In the genomic region with DNA sequence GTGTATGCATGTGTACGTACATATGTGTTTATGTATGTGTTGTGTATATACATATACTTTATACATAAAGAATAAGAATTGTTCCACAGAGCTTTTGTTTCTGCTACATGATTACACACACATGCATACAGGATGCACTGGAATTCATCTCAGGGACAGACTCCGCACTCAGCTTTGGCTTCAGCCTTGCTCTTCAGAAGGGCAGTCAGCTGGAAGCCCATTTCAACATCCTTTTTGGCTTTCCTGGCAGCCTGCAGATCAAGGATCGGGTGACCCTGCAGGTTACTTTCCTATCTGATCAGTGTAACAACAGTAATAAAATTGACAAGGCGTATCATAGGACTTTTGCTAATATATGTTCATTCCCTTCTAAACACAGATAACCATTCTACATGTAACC, we compare ENCODE assay signal across 25 cellular contexts.
DNase-seq lines count a peak whose midpoint lies in the region; ATAC-seq, FAIRE-seq and TF ChIP-seq lines count a peak whose summit lies in the region.
"Had no signal": no experiment of that assay in that cellular context is flagged by ENCODE, and none has a peak within 500 bp of the region (broad histone marks: within the 10 kb centered on the region; RNA-seq: fewer than 3 reads in every experiment).

No MANE protein-coding gene starts in this region.

- DNase-seq in right atrium auricular region (ENCODE audit: low spot score) (peak; percentile 23), heart left ventricle (no peak), islet precursor cell (peak; percentile 35), mesothelial cell of epicardium (ENCODE audit: low spot score in 2 of 2, unreplicated experiment in 2 of 2) (no peak), spleen (no peak), small intestine (no peak), cerebellar nuclear complex (lab: John Stamatoyannopoulos, UW) (no peak)
- DNase-seq: AML-193; BE2C; CD4-positive, alpha-beta T cell; CD8-positive, alpha-beta memory T cell; DMS 273 treated with DMSO at 0.1 percent for 48 hours; DMS79; EL; H9 had no signal

- H3K4me1 ChIP-seq in right atrium auricular region (no peaks in the 10 kb centered on the region), heart left ventricle (no peaks in the 10 kb centered on the region), spleen (peaks cover 8 to 49% (median 15%) of the 10 kb centered on the region in 6 donors), small intestine (ENCODE audit: control insufficient read depth in 2 of 2, insufficient read depth in 1 of 2, low read depth in 1 of 2, low read length in 1 of 2) (peaks cover 0 to 1% of the 10 kb centered on the region in 2 donors)

- H3K9me3 Mint-ChIP-seq in mesothelial cell of epicardium = no peaks in the 10 kb centered on the region
- H3K9me3 Mint-ChIP-seq: CD4-positive, alpha-beta T cell; CD8-positive, alpha-beta memory T cell; GM23338; H9 had no signal

- TF ChIP-seq POLR2A in heart left ventricle (IDR thresholded peaks at IDR 0.05) (no peak), spleen (IDR thresholded peaks at IDR 0.05) (no peak)

- H3K27ac ChIP-seq in right atrium auricular region (no peak overlapping the region), heart left ventricle (no peak overlapping the region), spleen (peak overlapping the region in 7 of 8 donors; percentile 35 to 84 (median 69)), small intestine (ENCODE audit: low read depth in 1 of 2, low read length in 1 of 2) (no peak overlapping the region)
- H3K27ac ChIP-seq: 22Rv1 had no signal

- no peaks in the 10 kb centered on the region for H3K9me3 ChIP-seq in right atrium auricular region
- H3K9me3 ChIP-seq in heart left ventricle = no peaks in the 10 kb centered on the region
- H3K9me3 ChIP-seq in spleen = no peaks in the 10 kb centered on the region
- H3K9me3 ChIP-seq in small intestine (ENCODE audit: control insufficient read depth, low read depth) = no peaks in the 10 kb centered on the region
- H3K9me3 ChIP-seq: BE2C; BLaER1 treated with 17β-estradiol and CSF1 and Interleukin-3, amounts not matched to agents 10 nM and 100 nM had no signal

- H3K27ac Mint-ChIP-seq in mesothelial cell of epicardium = peak overlapping the region; percentile 56
- H3K27ac Mint-ChIP-seq: CD4-positive, alpha-beta T cell; GM23338; H9 had no signal

- H3K36me3 Mint-ChIP-seq in mesothelial cell of epicardium = no peaks in the 10 kb centered on the region
- H3K36me3 Mint-ChIP-seq: CD14-positive monocyte; CD8-positive, alpha-beta memory T cell had no signal

- H3K4me1 Mint-ChIP-seq in mesothelial cell of epicardium = peaks cover 38% of the 10 kb centered on the region
- H3K4me1 Mint-ChIP-seq: CD8-positive, alpha-beta memory T cell had no signal

- no peak for FAIRE-seq in small intestine (lab: Jason Lieb, UNC)
- FAIRE-seq: A204.1, D721Med, GM12878, GM18507 had no signal

- ATAC-seq in heart left ventricle (no peak), GM21423 (IDR thresholded peaks at IDR 0.05; ENCODE audit: unreplicated experiment) (no peak)
- ATAC-seq: GM12878, GM23338, HCT116 had no signal

- H3K4me3 ChIP-seq in right atrium auricular region (no peak overlapping the region), heart left ventricle (no peak overlapping the region), spleen (no peak overlapping the region), small intestine (ENCODE audit: low read depth in 1 of 2, low read length in 2 of 2) (no peak overlapping the region)
- H3K4me3 ChIP-seq: BLaER1 treated with 17β-estradiol and CSF1 and Interleukin-3, amounts not matched to agents 10 nM and 100 nM; GM12878; GM23338 had no signal

- H3K36me3 ChIP-seq in right atrium auricular region (no peaks in the 10 kb centered on the region), heart left ventricle (no peaks in the 10 kb centered on the region), spleen (no peaks in the 10 kb centered on the region), small intestine (ENCODE audit: control insufficient read depth in 2 of 2, insufficient read depth in 2 of 2, low read length in 2 of 2) (no peaks in the 10 kb centered on the region)
- H3K36me3 ChIP-seq: BE2C; BLaER1 treated with 17β-estradiol and CSF1 and Interleukin-3, amounts not matched to agents 10 nM and 100 nM had no signal

- intact Hi-C loops in heart left ventricle (cut with DNase I) = no loop called here
- intact Hi-C loops in spleen (cut with DNase I; ENCODE audit: low total_unique reads) = no loop called here

- H3K27me3 Mint-ChIP-seq in mesothelial cell of epicardium (ENCODE audit: low read depth) = no peaks in the 10 kb centered on the region
- H3K27me3 Mint-ChIP-seq: CD4-positive, alpha-beta T cell had no signal

- H3K27me3 ChIP-seq in right atrium auricular region (no peaks in the 10 kb centered on the region), heart left ventricle (no peaks in the 10 kb centered on the region), spleen (replicated peaks in 1 of 7) (peaks cover 0 to 9% (median 0%) of the 10 kb centered on the region in 7 donors), small intestine (ENCODE audit: control insufficient read depth in 2 of 2, insufficient read depth in 2 of 2, low read length in 2 of 2) (no peaks in the 10 kb centered on the region)
- H3K27me3 ChIP-seq: BLaER1 treated with 17β-estradiol and CSF1 and Interleukin-3, amounts not matched to agents 10 nM and 100 nM had no signal

- 84 to 97% (median 95%) methylated on average over 4 of the region's 4 CpGs for WGBS in heart left ventricle, 4 donors
- 71 to 80% (median 75%) methylated on average over 4 of the region's 4 CpGs for WGBS in spleen, 5 donors
- 66 to 84% (median 72%) methylated on average over 4 of the region's 4 CpGs for WGBS in small intestine, 3 donors

- no peak overlapping the region for H3K4me3 Mint-ChIP-seq in mesothelial cell of epicardium
- H3K4me3 Mint-ChIP-seq: CD14-positive monocyte; CD4-positive, alpha-beta T cell; CD8-positive, alpha-beta memory T cell; GM23338; H9 had no signal

- TF ChIP-seq CTCF in right atrium auricular region (IDR thresholded peaks at IDR 0.05) (no peak), heart left ventricle (IDR thresholded peaks at IDR 0.05) (no peak), mesothelial cell of epicardium (IDR thresholded peaks at IDR 0.05; ENCODE audit: unreplicated experiment) (no peak), spleen (IDR thresholded peaks at IDR 0.05 in 8 of 11, conservative IDR thresholded peaks at IDR 0.05 in 3 of 11) (no peak)

Comparison
In these comparisons a context has a peak if more than half of its experiments do, and no peak if none do; other contexts are left out.
1. DNase-seq: peak in right atrium auricular region (single experiment) and islet precursor cell (single experiment); none in heart left ventricle (0 of 5), mesothelial cell of epicardium (0 of 2), spleen (single experiment), small intestine (single experiment) and cerebellar nuclear complex (0 of 2).
2. H3K27ac ChIP-seq: peak in spleen (7 of 8); none in right atrium auricular region (0 of 2), heart left ventricle (0 of 12) and small intestine (0 of 2).